1 cellular context compared by ENCODE assay signal in the genomic region with DNA sequence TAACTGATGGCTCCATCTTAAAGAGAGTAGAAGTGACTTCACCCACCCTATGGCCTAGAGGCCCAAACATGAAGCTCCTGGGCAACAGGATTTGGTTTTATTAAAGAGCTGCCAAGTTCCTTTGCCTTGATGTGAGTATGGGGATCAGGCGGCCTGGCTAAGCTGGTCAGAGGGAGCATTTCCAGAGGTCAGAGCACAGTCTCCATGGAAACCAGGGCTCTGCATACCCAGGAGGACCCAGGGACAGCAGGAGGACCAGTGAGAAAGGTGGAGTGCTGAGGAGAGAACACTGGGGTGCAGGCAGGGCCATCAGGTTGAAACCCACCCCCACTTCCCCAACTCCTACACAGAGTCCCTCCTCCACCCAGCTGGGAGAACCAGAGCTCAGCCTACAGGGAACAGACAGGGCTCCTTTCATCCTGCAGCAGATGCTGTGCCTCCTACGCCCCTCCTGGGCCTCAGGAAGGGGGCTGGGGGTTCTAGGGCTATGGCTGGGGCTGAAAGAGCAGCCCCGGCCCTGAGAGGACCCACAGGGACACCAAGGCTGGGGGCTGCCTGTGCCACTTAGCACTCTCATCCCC.
TF ChIP-seq lines count a peak whose summit lies in the region.

No MANE protein-coding gene starts in this region.

TF ChIP-seq in GM23338, 12 proteins besides CTCF, POLR2A, EP300 and RAD21 (continued from another document):
- TF ChIP-seq, protein P1, sequence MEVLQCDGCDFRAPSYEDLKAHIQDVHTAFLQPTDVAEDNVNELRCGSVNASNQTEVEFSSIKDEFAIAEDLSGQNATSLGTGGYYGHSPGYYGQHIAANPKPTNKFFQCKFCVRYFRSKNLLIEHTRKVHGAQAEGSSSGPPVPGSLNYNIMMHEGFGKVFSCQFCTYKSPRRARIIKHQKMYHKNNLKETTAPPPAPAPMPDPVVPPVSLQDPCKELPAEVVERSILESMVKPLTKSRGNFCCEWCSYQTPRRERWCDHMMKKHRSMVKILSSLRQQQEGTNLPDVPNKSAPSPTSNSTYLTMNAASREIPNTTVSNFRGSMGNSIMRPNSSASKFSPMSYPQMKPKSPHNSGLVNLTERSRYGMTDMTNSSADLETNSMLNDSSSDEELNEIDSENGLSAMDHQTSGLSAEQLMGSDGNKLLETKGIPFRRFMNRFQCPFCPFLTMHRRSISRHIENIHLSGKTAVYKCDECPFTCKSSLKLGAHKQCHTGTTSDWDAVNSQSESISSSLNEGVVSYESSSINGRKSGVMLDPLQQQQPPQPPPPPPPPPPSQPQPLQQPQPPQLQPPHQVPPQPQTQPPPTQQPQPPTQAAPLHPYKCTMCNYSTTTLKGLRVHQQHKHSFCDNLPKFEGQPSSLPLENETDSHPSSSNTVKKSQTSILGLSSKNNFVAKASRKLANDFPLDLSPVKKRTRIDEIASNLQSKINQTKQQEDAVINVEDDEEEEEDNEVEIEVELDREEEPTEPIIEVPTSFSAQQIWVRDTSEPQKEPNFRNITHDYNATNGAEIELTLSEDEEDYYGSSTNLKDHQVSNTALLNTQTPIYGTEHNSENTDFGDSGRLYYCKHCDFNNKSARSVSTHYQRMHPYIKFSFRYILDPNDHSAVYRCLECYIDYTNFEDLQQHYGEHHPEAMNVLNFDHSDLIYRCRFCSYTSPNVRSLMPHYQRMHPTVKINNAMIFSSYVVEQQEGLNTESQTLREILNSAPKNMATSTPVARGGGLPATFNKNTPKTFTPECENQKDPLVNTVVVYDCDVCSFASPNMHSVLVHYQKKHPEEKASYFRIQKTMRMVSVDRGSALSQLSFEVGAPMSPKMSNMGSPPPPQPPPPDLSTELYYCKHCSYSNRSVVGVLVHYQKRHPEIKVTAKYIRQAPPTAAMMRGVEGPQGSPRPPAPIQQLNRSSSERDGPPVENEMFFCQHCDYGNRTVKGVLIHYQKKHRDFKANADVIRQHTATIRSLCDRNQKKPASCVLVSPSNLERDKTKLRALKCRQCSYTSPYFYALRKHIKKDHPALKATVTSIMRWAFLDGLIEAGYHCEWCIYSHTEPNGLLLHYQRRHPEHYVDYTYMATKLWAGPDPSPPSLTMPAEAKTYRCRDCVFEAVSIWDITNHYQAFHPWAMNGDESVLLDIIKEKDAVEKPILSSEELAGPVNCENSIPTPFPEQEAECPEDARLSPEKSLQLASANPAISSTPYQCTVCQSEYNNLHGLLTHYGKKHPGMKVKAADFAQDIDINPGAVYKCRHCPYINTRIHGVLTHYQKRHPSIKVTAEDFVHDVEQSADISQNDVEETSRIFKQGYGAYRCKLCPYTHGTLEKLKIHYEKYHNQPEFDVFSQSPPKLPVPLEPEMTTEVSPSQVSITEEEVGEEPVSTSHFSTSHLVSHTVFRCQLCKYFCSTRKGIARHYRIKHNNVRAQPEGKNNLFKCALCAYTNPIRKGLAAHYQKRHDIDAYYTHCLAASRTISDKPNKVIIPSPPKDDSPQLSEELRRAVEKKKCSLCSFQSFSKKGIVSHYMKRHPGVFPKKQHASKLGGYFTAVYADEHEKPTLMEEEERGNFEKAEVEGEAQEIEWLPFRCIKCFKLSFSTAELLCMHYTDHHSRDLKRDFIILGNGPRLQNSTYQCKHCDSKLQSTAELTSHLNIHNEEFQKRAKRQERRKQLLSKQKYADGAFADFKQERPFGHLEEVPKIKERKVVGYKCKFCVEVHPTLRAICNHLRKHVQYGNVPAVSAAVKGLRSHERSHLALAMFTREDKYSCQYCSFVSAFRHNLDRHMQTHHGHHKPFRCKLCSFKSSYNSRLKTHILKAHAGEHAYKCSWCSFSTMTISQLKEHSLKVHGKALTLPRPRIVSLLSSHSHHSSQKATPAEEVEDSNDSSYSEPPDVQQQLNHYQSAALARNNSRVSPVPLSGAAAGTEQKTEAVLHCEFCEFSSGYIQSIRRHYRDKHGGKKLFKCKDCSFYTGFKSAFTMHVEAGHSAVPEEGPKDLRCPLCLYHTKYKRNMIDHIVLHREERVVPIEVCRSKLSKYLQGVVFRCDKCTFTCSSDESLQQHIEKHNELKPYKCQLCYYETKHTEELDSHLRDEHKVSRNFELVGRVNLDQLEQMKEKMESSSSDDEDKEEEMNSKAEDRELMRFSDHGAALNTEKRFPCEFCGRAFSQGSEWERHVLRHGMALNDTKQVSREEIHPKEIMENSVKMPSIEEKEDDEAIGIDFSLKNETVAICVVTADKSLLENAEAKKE (CRISPR knock-in tag; IDR thresholded peaks at IDR 0.05), result no peak
- TF ChIP-seq STAT1 (IDR thresholded peaks at IDR 0.05; ENCODE audit: unreplicated experiment) (no peak), POLR2AphosphoS5 (IDR thresholded peaks at IDR 0.05; ENCODE audit: low read depth) (no peak), JUNB (IDR thresholded peaks at IDR 0.05; ENCODE audit: unreplicated experiment) (no peak), EZH2 (IDR thresholded peaks at IDR 0.05; ENCODE audit: low read depth, unreplicated experiment) (no peak), CREB1 (CRISPR knock-in tag; IDR thresholded peaks at IDR 0.05; ENCODE audit: low read depth) (no peak), ZNF331 (CRISPR knock-in tag; IDR thresholded peaks at IDR 0.05; ENCODE audit: low read depth) (no peak), NANOG (IDR thresholded peaks at IDR 0.05; ENCODE audit: borderline replicate concordance) (no peak)
- TF ChIP-seq, protein P2, sequence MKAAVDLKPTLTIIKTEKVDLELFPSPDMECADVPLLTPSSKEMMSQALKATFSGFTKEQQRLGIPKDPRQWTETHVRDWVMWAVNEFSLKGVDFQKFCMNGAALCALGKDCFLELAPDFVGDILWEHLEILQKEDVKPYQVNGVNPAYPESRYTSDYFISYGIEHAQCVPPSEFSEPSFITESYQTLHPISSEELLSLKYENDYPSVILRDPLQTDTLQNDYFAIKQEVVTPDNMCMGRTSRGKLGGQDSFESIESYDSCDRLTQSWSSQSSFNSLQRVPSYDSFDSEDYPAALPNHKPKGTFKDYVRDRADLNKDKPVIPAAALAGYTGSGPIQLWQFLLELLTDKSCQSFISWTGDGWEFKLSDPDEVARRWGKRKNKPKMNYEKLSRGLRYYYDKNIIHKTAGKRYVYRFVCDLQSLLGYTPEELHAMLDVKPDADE (IDR thresholded peaks at IDR 0.05), result no peak
- TF ChIP-seq, protein P3, sequence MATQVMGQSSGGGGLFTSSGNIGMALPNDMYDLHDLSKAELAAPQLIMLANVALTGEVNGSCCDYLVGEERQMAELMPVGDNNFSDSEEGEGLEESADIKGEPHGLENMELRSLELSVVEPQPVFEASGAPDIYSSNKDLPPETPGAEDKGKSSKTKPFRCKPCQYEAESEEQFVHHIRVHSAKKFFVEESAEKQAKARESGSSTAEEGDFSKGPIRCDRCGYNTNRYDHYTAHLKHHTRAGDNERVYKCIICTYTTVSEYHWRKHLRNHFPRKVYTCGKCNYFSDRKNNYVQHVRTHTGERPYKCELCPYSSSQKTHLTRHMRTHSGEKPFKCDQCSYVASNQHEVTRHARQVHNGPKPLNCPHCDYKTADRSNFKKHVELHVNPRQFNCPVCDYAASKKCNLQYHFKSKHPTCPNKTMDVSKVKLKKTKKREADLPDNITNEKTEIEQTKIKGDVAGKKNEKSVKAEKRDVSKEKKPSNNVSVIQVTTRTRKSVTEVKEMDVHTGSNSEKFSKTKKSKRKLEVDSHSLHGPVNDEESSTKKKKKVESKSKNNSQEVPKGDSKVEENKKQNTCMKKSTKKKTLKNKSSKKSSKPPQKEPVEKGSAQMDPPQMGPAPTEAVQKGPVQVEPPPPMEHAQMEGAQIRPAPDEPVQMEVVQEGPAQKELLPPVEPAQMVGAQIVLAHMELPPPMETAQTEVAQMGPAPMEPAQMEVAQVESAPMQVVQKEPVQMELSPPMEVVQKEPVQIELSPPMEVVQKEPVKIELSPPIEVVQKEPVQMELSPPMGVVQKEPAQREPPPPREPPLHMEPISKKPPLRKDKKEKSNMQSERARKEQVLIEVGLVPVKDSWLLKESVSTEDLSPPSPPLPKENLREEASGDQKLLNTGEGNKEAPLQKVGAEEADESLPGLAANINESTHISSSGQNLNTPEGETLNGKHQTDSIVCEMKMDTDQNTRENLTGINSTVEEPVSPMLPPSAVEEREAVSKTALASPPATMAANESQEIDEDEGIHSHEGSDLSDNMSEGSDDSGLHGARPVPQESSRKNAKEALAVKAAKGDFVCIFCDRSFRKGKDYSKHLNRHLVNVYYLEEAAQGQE (IDR thresholded peaks at IDR 0.05; ENCODE audit: unreplicated experiment), result no peak
TF ChIP-seq in GM23338: peak in this region for 0.
